In genomic region chr18:47251289-47252120, GRCh38 we compare ENCODE assay signal across 1 cellular context.
TF ChIP-seq lines count a peak whose summit lies in the region.

Gene SKOR2, minus strand, starts transcription at chr18:47251660. Its CDS starts 2,477 bp downstream, at chr18:47249183.

TF ChIP-seq in H1, 55 proteins besides CTCF, POLR2A, EP300 and RAD21:
- TF ChIP-seq POLR2AphosphoS5 (IDR thresholded peaks at IDR 0.05; ENCODE audit: low read depth, low read length): no peak
- TF ChIP-seq CHD1 (IDR thresholded peaks at IDR 0.05; ENCODE audit: low read depth, low read length): no peak
- no peak for TF ChIP-seq USF2 (IDR thresholded peaks at IDR 0.05; ENCODE audit: low read length)
- no peak for TF ChIP-seq TCF12 (IDR thresholded peaks at IDR 0.05; ENCODE audit: low read depth, low read length)
- peak; percentile 55; the same call in 1 of the 2 replicates for TF ChIP-seq JUN (IDR thresholded peaks at IDR 0.05; ENCODE audit: low read depth, low read length)
- peak; percentile 81 for TF ChIP-seq EZH2 (IDR thresholded peaks at IDR 0.05; ENCODE audit: low read depth, low read length, severe bottlenecking)
- TF ChIP-seq SUZ12 (IDR thresholded peaks at IDR 0.05; ENCODE audit: low read length): peak; percentile 82
- no peak for TF ChIP-seq HDAC2 (IDR thresholded peaks at IDR 0.05; ENCODE audit: borderline replicate concordance in 1 of 2, low read depth in 2 of 2, low read length in 2 of 2)
- peak; percentile 66 for TF ChIP-seq KDM4A (IDR thresholded peaks at IDR 0.05; ENCODE audit: low read depth, low read length, severe bottlenecking)
- peak; percentile 69 for TF ChIP-seq RNF2 (IDR thresholded peaks at IDR 0.05; ENCODE audit: borderline replicate concordance, low read depth, low read length, missing control alignments, poor library complexity, severe bottlenecking)
- no peak for TF ChIP-seq GABPA (IDR thresholded peaks at IDR 0.05; ENCODE audit: borderline replicate concordance, insufficient read depth, low read length)
- 0 out of 2 replicates have a peak, but pooled peaks have one; percentile 14 for TF ChIP-seq ATF3 (IDR thresholded peaks at IDR 0.05; ENCODE audit: insufficient read depth, low read depth, low read length)
- TF ChIP-seq SAP30 (IDR thresholded peaks at IDR 0.05; ENCODE audit: insufficient read depth, insufficient replicate concordance, low read length): no peak
- TF ChIP-seq RBBP5 (IDR thresholded peaks at IDR 0.05; ENCODE audit: borderline replicate concordance, low read depth, low read length): no peak
- TF ChIP-seq RXRA (IDR thresholded peaks at IDR 0.05; ENCODE audit: insufficient read depth, low read depth, low read length): no peak
- TF ChIP-seq ATF2 (IDR thresholded peaks at IDR 0.05; ENCODE audit: low read length): peak; percentile 88
- TF ChIP-seq CEBPB (IDR thresholded peaks at IDR 0.05; ENCODE audit: low read depth, low read length): 0 out of 2 replicates have a peak, but pooled peaks have one; percentile 6
- 0 out of 2 replicates have a peak, but pooled peaks have one; percentile 26 for TF ChIP-seq YY1 (IDR thresholded peaks at IDR 0.05; ENCODE audit: low read depth, low read length)
- peak; percentile 60 for TF ChIP-seq E2F6 (IDR thresholded peaks at IDR 0.05)
- peak in 1 of 2 experiments; percentile 82; a peak in 2 of 4 replicates for TF ChIP-seq SIN3A (conservative IDR thresholded peaks at IDR 0.05 in 1 of 2, IDR thresholded peaks at IDR 0.05 in 1 of 2; ENCODE audit: low read depth in 1 of 2, low read length in 2 of 2)
- TF ChIP-seq CREB1 (IDR thresholded peaks at IDR 0.05): peak; percentile 85
- no peak for TF ChIP-seq NANOG (IDR thresholded peaks at IDR 0.05; ENCODE audit: insufficient read depth, low read depth, low read length, poor library complexity, severe bottlenecking)
- 0 out of 2 replicates have a peak, but pooled peaks have one; percentile 8 for TF ChIP-seq SP1 (IDR thresholded peaks at IDR 0.05; ENCODE audit: low read depth, low read length)
- TF ChIP-seq JUND (IDR thresholded peaks at IDR 0.05; ENCODE audit: low read length): peak; percentile 94
- TF ChIP-seq SP4 (IDR thresholded peaks at IDR 0.05; ENCODE audit: low read length): no peak
TF ChIP-seq in H1: peak in this region for 14.
